8 cellular contexts compared by ENCODE assay signal in genomic region chr2:230864605-230865323, GRCh38. TPM values are rescaled to one million over a fixed set of nuclear protein-coding genes. Genes with fewer than 3 reads are reported as not detected.
DNase-seq lines count a peak whose midpoint lies in the region; ATAC-seq and TF ChIP-seq lines count a peak whose summit lies in the region.

TSS of gene ITM2C (plus strand) at chr2:230864942. CDS start at chr2:230865026, 84 bp downstream.

- H3K4me3 ChIP-seq in AG04450 (ENCODE audit: low read depth, low read length): peak within 1 kb of the TSS; percentile 82
- H3K4me3 ChIP-seq in endocrine pancreas (ENCODE audit: control insufficient read depth, insufficient read depth, low read length): no peak within 1 kb of the TSS

- H3K9me3 Mint-ChIP-seq in activated CD8-positive, alpha-beta memory T cell treated with anti-CD3 and anti-CD28 coated beads, Interleukin-2, amount 10 ng/mL, durations not matched to agents 7 days and 5 days (ENCODE audit: low read depth): no peaks in the 10 kb centered on the region
- H3K9me3 Mint-ChIP-seq in mesothelial cell of epicardium: no peaks in the 10 kb centered on the region

- CTCF ChIA-PET in AG04450 (lab: Charles Lee): interaction anchor here (0.5 to 1.8 kb wide), 10 partner anchors 13 to 547 kb away, joined by 3 to 12 read pairs (median 3); no protein-coding TSS in a partner anchor
- CTCF ChIA-PET in activated CD8-positive, alpha-beta memory T cell treated with anti-CD3 and anti-CD28 coated beads, Interleukin-2, amount 10 ng/mL, durations not matched to agents 7 days and 5 days (lab: Charles Lee): interaction anchor here (0.7 to 2.5 kb wide), 11 partner anchors 10 to 188 kb away, joined by 3 to 8 read pairs (median 5); partner anchors contain the start of gene GPR55

- peak; percentile 67 for TF ChIP-seq POLR2A in GM18526 (IDR thresholded peaks at IDR 0.05; ENCODE audit: extremely low read depth, insufficient read length)

- TF ChIP-seq CTCF in AG04450 (IDR thresholded peaks at IDR 0.05; ENCODE audit: low read depth, low read length): peak; percentile 44
- no peak for TF ChIP-seq CTCF in mesothelial cell of epicardium (IDR thresholded peaks at IDR 0.05; ENCODE audit: unreplicated experiment)

- peak within 1 kb of the TSS; percentile 82 for H3K4me3 Mint-ChIP-seq in activated CD8-positive, alpha-beta memory T cell treated with anti-CD3 and anti-CD28 coated beads, Interleukin-2, amount 10 ng/mL, durations not matched to agents 7 days and 5 days
- H3K4me3 Mint-ChIP-seq in mesothelial cell of epicardium: peak within 1 kb of the TSS; percentile 89

- H3K9ac ChIP-seq in endocrine pancreas (ENCODE audit: control insufficient read depth, insufficient read depth, low read length): peak within 1 kb of the TSS; percentile 74

- H3K27ac ChIP-seq in AG04450 (ENCODE audit: low read depth, low read length): no peak within 1 kb of the TSS

- H3K4me1 ChIP-seq in endocrine pancreas (ENCODE audit: control insufficient read depth, insufficient read depth, low read length): no peaks in the 10 kb centered on the region

- ATAC-seq in HG03066 (IDR thresholded peaks at IDR 0.05; ENCODE audit: low read depth, unreplicated experiment): peak; percentile 61
- peak; percentile 82 for ATAC-seq in activated CD8-positive, alpha-beta memory T cell treated with anti-CD3 and anti-CD28 coated beads, Interleukin-2, amount 10 ng/mL, durations not matched to agents 7 days and 5 days

- peak; percentile 7 for DNase-seq in AG04450 (ENCODE audit: low read depth, low spot score)
- peak; percentile 75 for DNase-seq in NCI-H69 (lab: John Stamatoyannopoulos, UW)
- peak; percentile 79 for DNase-seq in activated CD8-positive, alpha-beta memory T cell treated with anti-CD3 and anti-CD28 coated beads, Interleukin-2, amount 10 ng/mL, durations not matched to agents 7 days and 5 days
- peak; percentile 66 to 78 for DNase-seq in mesothelial cell of epicardium (ENCODE audit: low spot score in 2 of 2, unreplicated experiment in 2 of 2)
- peak; percentile 60 to 65 for DNase-seq in stimulated activated CD8-positive, alpha-beta memory T cell treated with anti-CD3 and anti-CD28 coated beads, Interleukin-2, amount 100 ng/mL, for 48 hours (ENCODE audit: low read depth in 2 of 2)

- H3K27me3 ChIP-seq in AG04450 (ENCODE audit: control insufficient read depth, insufficient read depth, low read length) (peaks cover 28% of the 10 kb centered on the region), endocrine pancreas (ENCODE audit: control insufficient read depth, insufficient read depth, low read length) (no peaks in the 10 kb centered on the region)

- H3K27me3 Mint-ChIP-seq in activated CD8-positive, alpha-beta memory T cell treated with anti-CD3 and anti-CD28 coated beads, Interleukin-2, amount 10 ng/mL, durations not matched to agents 7 days and 5 days: peaks cover 46% of the 10 kb centered on the region
- no peaks in the 10 kb centered on the region for H3K27me3 Mint-ChIP-seq in mesothelial cell of epicardium (ENCODE audit: low read depth)

- no peaks in the 10 kb centered on the region for H3K36me3 ChIP-seq in endocrine pancreas (ENCODE audit: control insufficient read depth, insufficient read depth, low read length)

- peaks cover 44% of the 10 kb centered on the region for H3K4me1 Mint-ChIP-seq in activated CD8-positive, alpha-beta memory T cell treated with anti-CD3 and anti-CD28 coated beads, Interleukin-2, amount 10 ng/mL, durations not matched to agents 7 days and 5 days
- peaks cover 57% of the 10 kb centered on the region for H3K4me1 Mint-ChIP-seq in mesothelial cell of epicardium

- H3K36me3 Mint-ChIP-seq in activated CD8-positive, alpha-beta memory T cell treated with anti-CD3 and anti-CD28 coated beads, Interleukin-2, amount 10 ng/mL, durations not matched to agents 7 days and 5 days: no peaks in the 10 kb centered on the region
- H3K36me3 Mint-ChIP-seq in mesothelial cell of epicardium: no peaks in the 10 kb centered on the region

- H3K9me3 ChIP-seq in AG04450 (ENCODE audit: control insufficient read depth, insufficient read depth, low read length) (peaks cover 3% of the 10 kb centered on the region; the same call in 1 of the 2 replicates), endocrine pancreas (ENCODE audit: control insufficient read depth, low read length) (no peaks in the 10 kb centered on the region)

- POLR2A ChIA-PET in AG04450 (lab: Yijun Ruan, JAX): interaction anchor here (0.6 kb wide), 2 partner anchors 9 to 721 kb away, joined by 4 to 5 read pairs; no protein-coding TSS in a partner anchor

- peak within 1 kb of the TSS; percentile 34 for H3K27ac Mint-ChIP-seq in activated CD8-positive, alpha-beta memory T cell treated with anti-CD3 and anti-CD28 coated beads, Interleukin-2, amount 10 ng/mL, durations not matched to agents 7 days and 5 days
- peak within 1 kb of the TSS; percentile 93 for H3K27ac Mint-ChIP-seq in mesothelial cell of epicardium

RNA-seq across cellular contexts. Expression of gene ITM2C, which starts in this region (rescaled TPM):
- 371 and 551 TPM in 2 replicates for polyA plus RNA-seq in AG04450 (2011; rRNA removed)
- 169 and 246 TPM in 2 replicates for polyA minus RNA-seq in AG04450 (2011; rRNA and poly(A)+ RNA removed)
- total RNA-seq in activated CD8-positive, alpha-beta memory T cell treated with anti-CD3 and anti-CD28 coated beads, Interleukin-2, amount 10 ng/mL, durations not matched to agents 7 days and 5 days: 100 to 1,000 TPM in 1 of 2 experiments, 10 to 100 TPM in 1; 65.1 to 115 TPM
- 269 to 275 TPM (median 270 TPM) in 3 replicates for total RNA-seq in mesothelial cell of epicardium

Comparison
In these comparisons a context has a peak if more than half of its experiments do, and no peak if none do; other contexts are left out.
1. DNase-seq: peak in every context shown above with its lines; median percentile 79 in activated CD8-positive, alpha-beta memory T cell treated with anti-CD3 and anti-CD28 coated beads, Interleukin-2, amount 10 ng/mL, durations not matched to agents 7 days and 5 days; 75 in NCI-H69; 72 in mesothelial cell of epicardium; 62 in stimulated activated CD8-positive, alpha-beta memory T cell treated with anti-CD3 and anti-CD28 coated beads, Interleukin-2, amount 100 ng/mL, for 48 hours; 7 in AG04450.